ENCODE assay signal across 11 cellular contexts in genomic region chr1:53982762-53983101, GRCh38. TPM values are rescaled to one million over a fixed set of nuclear protein-coding genes. Genes with fewer than 3 reads are reported as not detected.
DNase-seq lines count a peak whose midpoint lies in the region; ATAC-seq, FAIRE-seq and TF ChIP-seq lines count a peak whose summit lies in the region.
"Had no signal": no experiment of that assay in that cellular context is flagged by ENCODE, and none has a peak within 500 bp of the region (broad histone marks: within the 10 kb centered on the region; RNA-seq: fewer than 3 reads in every experiment).

No MANE protein-coding gene starts in this region.

- H3K4me3 ChIP-seq in Caco-2 (ENCODE audit: low read depth, low read length) (peak overlapping the region; percentile 4), astrocyte of the spinal cord (ENCODE audit: low read depth, low read length) (peak overlapping the region; percentile 6), psoas muscle (peak overlapping the region; percentile 49)

- H3K27ac ChIP-seq in psoas muscle = no peak overlapping the region
- H3K27ac ChIP-seq: RWPE1 had no signal

- H3K27me3 Mint-ChIP-seq in Caco-2 (ENCODE audit: insufficient read depth, unreplicated experiment) = no peaks in the 10 kb centered on the region
- peaks cover 3% of the 10 kb centered on the region in 2 donors for H3K27me3 Mint-ChIP-seq in T-cell

- H3K36me3 ChIP-seq in Caco-2 (ENCODE audit: control insufficient read depth, insufficient read depth, low read length) = no peaks in the 10 kb centered on the region
- H3K36me3 ChIP-seq in psoas muscle (ENCODE audit: insufficient read depth in 1 of 2, low read depth in 1 of 2) = no peaks in the 10 kb centered on the region

- DNase-seq in Caco-2 = no peak
- DNase-seq in astrocyte of the spinal cord (ENCODE audit: low read depth, low spot score) = no peak
- no peak for DNase-seq in psoas muscle
- no peak for DNase-seq in SKM-1 (lab: John Stamatoyannopoulos, UW; ENCODE audit: unreplicated experiment)
- DNase-seq in T-cell = no peak
- DNase-seq in hepatic stellate cell (ENCODE audit: low spot score) = no peak
- DNase-seq: activated CD4-positive, alpha-beta T cell treated with anti-CD3 and anti-CD28 coated beads for 48 hours; NCI-H1436 had no signal

- peaks cover 7% of the 10 kb centered on the region for H3K4me1 Mint-ChIP-seq in Caco-2 (ENCODE audit: low read depth, unreplicated experiment)
- H3K4me1 Mint-ChIP-seq in T-cell = peaks cover 20 to 34% (median 29%) of the 10 kb centered on the region in 3 donors

- BruUV-seq in Caco-2 (replicated peaks; lab: Mats Ljungman, UMichigan) = no TSS peak

- ATAC-seq in psoas muscle (no peak), T-cell (replicated peaks in 1 of 4) (no peak), HG02571 (IDR thresholded peaks at IDR 0.05; ENCODE audit: unreplicated experiment) (no peak)

- peak; percentile 65 for FAIRE-seq in islet of Langerhans (lab: Jason Lieb, UNC)

- H3K27ac Mint-ChIP-seq in Caco-2 (ENCODE audit: unreplicated experiment) = peak overlapping the region; percentile 81
- H3K27ac Mint-ChIP-seq in T-cell = no peak overlapping the region

- intact Hi-C loops in Caco-2 (cut with micrococcal nuclease; ENCODE audit: unreplicated experiment) = no loop called here
- intact Hi-C loops in psoas muscle (cut with DNase I) = no loop called here

- peak overlapping the region; percentile 66 for H3K4me3 Mint-ChIP-seq in Caco-2 (ENCODE audit: unreplicated experiment)
- peak overlapping the region in 1 of 3 donors; percentile 6 for H3K4me3 Mint-ChIP-seq in T-cell

- in situ Hi-C loops in astrocyte of the spinal cord (cut with HindIII; ENCODE audit: low sequenced_read_pairs) = no loop called here

- H3K9me3 Mint-ChIP-seq in Caco-2 (ENCODE audit: unreplicated experiment) (no peaks in the 10 kb centered on the region), T-cell (no peaks in the 10 kb centered on the region)

- no peaks in the 10 kb centered on the region for H3K27me3 ChIP-seq in Caco-2 (replicated peaks; ENCODE audit: control insufficient read depth, insufficient read depth, low read length)
- H3K27me3 ChIP-seq in psoas muscle (ENCODE audit: insufficient read depth in 3 of 3, low read length in 2 of 3) = peaks cover 0 to 4% (median 0%) of the 10 kb centered on the region in 3 donors

- CTCF ChIA-PET in Caco-2 (lab: Charles Lee) (no interaction called here), T-cell (lab: Charles Lee) (no interaction called here)

- TF ChIP-seq CTCF in Caco-2 (IDR thresholded peaks at IDR 0.05; ENCODE audit: insufficient read depth in 1 of 2, low read depth in 1 of 2, low read length in 1 of 2, severe bottlenecking in 1 of 2, unreplicated experiment in 1 of 2) (no peak), astrocyte of the spinal cord (IDR thresholded peaks at IDR 0.05; ENCODE audit: low read depth, low read length) (no peak), psoas muscle (IDR thresholded peaks at IDR 0.05) (no peak)

- POLR2A ChIA-PET in Caco-2 (lab: Charles Lee) (no interaction called here), T-cell (lab: Charles Lee) (no interaction called here)

- peaks cover 4% of the 10 kb centered on the region; the same call in 1 of the 2 replicates for H3K4me1 ChIP-seq in Caco-2
- no peaks in the 10 kb centered on the region for H3K4me1 ChIP-seq in psoas muscle

- no peaks in the 10 kb centered on the region for H3K36me3 Mint-ChIP-seq in Caco-2 (ENCODE audit: insufficient read depth, unreplicated experiment)
- no peaks in the 10 kb centered on the region for H3K36me3 Mint-ChIP-seq in T-cell

- WGBS in psoas muscle, 3 donors = 12 to 34% (median 30%) methylated on average over 4 of the region's 4 CpGs

- H3K9me3 ChIP-seq in Caco-2 = no peaks in the 10 kb centered on the region
- no peaks in the 10 kb centered on the region for H3K9me3 ChIP-seq in psoas muscle

RNA-seq across cellular contexts. Expression of gene LDLRAD1, which starts 35.3 kb away (rescaled TPM):
- not detected in 2 replicates for total RNA-seq in Caco-2 (2022)
- not detected for total RNA-seq in psoas muscle
- not detected for polyA plus RNA-seq in psoas muscle
- not detected for total RNA-seq in T-cell

RNA-seq across cellular contexts. Expression of gene LRRC42, which starts 36.6 kb away (rescaled TPM):
- total RNA-seq in Caco-2 (2022) (38.1 and 38.9 TPM in 2 replicates), psoas muscle (10 to 100 TPM; 10.0 to 16.9 (median 11.9) TPM), T-cell (1 to 10 TPM; 6.3 to 8.8 (median 7.9) TPM)
- 10 to 100 TPM; 11.0 to 14.7 (median 14.0) TPM for polyA plus RNA-seq in psoas muscle

RNA-seq across cellular contexts. Expression of gene IFT25, which starts 37.2 kb away (rescaled TPM):
- total RNA-seq in Caco-2 (2022) = 31.7 and 35.1 TPM in 2 replicates
- total RNA-seq in psoas muscle = 1 to 10 TPM; 4.9 to 5.8 (median 5.5) TPM
- 10 to 100 TPM in 1 of 3 donors, 1 to 10 TPM in 2; 4.6 to 10.3 (median 5.3) TPM for polyA plus RNA-seq in psoas muscle
- 10 to 100 TPM; 24.5 to 33.1 (median 31.2) TPM for total RNA-seq in T-cell
